8 cellular contexts compared by ENCODE assay signal in genomic region chr9:52678-53077, GRCh38.
DNase-seq lines count a peak whose midpoint lies in the region; ATAC-seq lines count a peak whose summit lies in the region.

No MANE protein-coding gene starts in this region.

- DNase-seq in DMS53 treated with DMSO at 0.1 percent for 48 hours (lab: John Stamatoyannopoulos, UW; ENCODE audit: unreplicated experiment) (peak; percentile 35), RKO (ENCODE audit: low spot score) (peak; percentile 0), kidney tubule cell (ENCODE audit: low spot score) (peak; percentile 87)

- peak; percentile 93 for ATAC-seq in GM18909 (IDR thresholded peaks at IDR 0.05; ENCODE audit: poor library complexity, unreplicated experiment)
- ATAC-seq in GM21447 (IDR thresholded peaks at IDR 0.05; ENCODE audit: unreplicated experiment) = peak; percentile 80
- peak; percentile 52 for ATAC-seq in HG02623 (IDR thresholded peaks at IDR 0.05; ENCODE audit: unreplicated experiment)
- peak; percentile 79 for ATAC-seq in HG03066 (IDR thresholded peaks at IDR 0.05; ENCODE audit: low read depth, unreplicated experiment)
- ATAC-seq in HG03521 (IDR thresholded peaks at IDR 0.05; ENCODE audit: unreplicated experiment) = peak; percentile 40

Comparison
In these comparisons a context has a peak if more than half of its experiments do, and no peak if none do; other contexts are left out.
1. Peak in every context shown above with its lines: DNase-seq and ATAC-seq.
2. DNase-seq: peak in every context shown above with its lines; median percentile 87 in kidney tubule cell; 35 in DMS53 treated with DMSO at 0.1 percent for 48 hours; 0 in RKO.
3. ATAC-seq: peak in every context shown above with its lines; median percentile 93 in GM18909; 80 in GM21447; 79 in HG03066; 52 in HG02623; 40 in HG03521.